Comparison of ENCODE assay signal across 14 cellular contexts in genomic region chr4:55078987-55079386, GRCh38. TPM values are rescaled to one million over a fixed set of nuclear protein-coding genes. Genes with fewer than 3 reads are reported as not detected.
DNase-seq lines count a peak whose midpoint lies in the region; ATAC-seq, FAIRE-seq and TF ChIP-seq lines count a peak whose summit lies in the region.
"Had no signal": no experiment of that assay in that cellular context is flagged by ENCODE, and none has a peak within 500 bp of the region (broad histone marks: within the 10 kb centered on the region; RNA-seq: fewer than 3 reads in every experiment).

No MANE protein-coding gene starts in this region.

- intact Hi-C loops in endothelial cell of umbilical vein (cut with micrococcal nuclease) (loop anchor here (1.0 to 5.0 kb wide), 7 partner anchors 10 to 468 kb away; partner anchors contain the start of gene CLOCK), lower leg skin (cut with DNase I; ENCODE audit: low total_unique reads) (no loop called here), uterus (cut with DNase I; ENCODE audit: low total_unique reads) (no loop called here)

- CTCF ChIA-PET in endothelial cell of umbilical vein (lab: Charles Lee): interaction anchor here (0.7 to 2.3 kb wide), 11 partner anchors 10 to 267 kb away, joined by 3 to 26 read pairs (median 4); partner anchors contain the start of gene SRD5A3

- dilution Hi-C loops in endothelial cell of umbilical vein (cut with MboI; ENCODE audit: extremely low pct_ligation_motif_present, low sequenced_read_pairs): no loop called here

- DNase-seq in MG63 (peak; percentile 86), endothelial cell of umbilical vein (ENCODE audit: low read depth, low spot score) (peak; percentile 92), lower leg skin (ENCODE audit: low spot score in 2 of 2) (peak; percentile 44 to 89), uterus (peak; percentile 54 to 62), type B pancreatic cell (ENCODE audit: extremely low spot score, unreplicated experiment) (no peak)
- DNase-seq: activated effector memory CD4-positive, alpha-beta T cell treated with Interleukin-2 at 50 U/mL for 16 hours; dorsolateral prefrontal cortex; NCI-H2029; PC-9; stimulated activated CD4-positive, alpha-beta T cell treated with anti-CD3 and anti-CD28 coated beads, Interleukin-4, amount 100 ng/mL, for 4 hours had no signal

- peak; percentile 79 for TF ChIP-seq POLR2A in endothelial cell of umbilical vein (IDR thresholded peaks at IDR 0.05; ENCODE audit: low read depth, low read length)
- TF ChIP-seq POLR2A in lower leg skin (IDR thresholded peaks at IDR 0.05): no peak
- peak in 1 of 2 donors; percentile 23 for TF ChIP-seq POLR2A in uterus (IDR thresholded peaks at IDR 0.05)

- no peaks in the 10 kb centered on the region for H3K36me3 Mint-ChIP-seq in type B pancreatic cell

- no peaks in the 10 kb centered on the region for H3K79me2 ChIP-seq in endothelial cell of umbilical vein (ENCODE audit: control insufficient read depth, insufficient read depth, low read length)

- no peaks in the 10 kb centered on the region for H3K27me3 ChIP-seq in MG63
- no peaks in the 10 kb centered on the region for H3K27me3 ChIP-seq in endothelial cell of umbilical vein (ENCODE audit: control insufficient read depth in 2 of 2, insufficient read depth in 2 of 2, low read length in 2 of 2)
- H3K27me3 ChIP-seq in uterus: no peaks in the 10 kb centered on the region
- H3K27me3 ChIP-seq: neutrophil had no signal

- no peak for TF ChIP-seq CTCF in endothelial cell of umbilical vein (IDR thresholded peaks at IDR 0.05; ENCODE audit: extremely low read depth in 1 of 2, insufficient read depth in 1 of 2, low read depth in 1 of 2, low read length in 2 of 2)
- no peak for TF ChIP-seq CTCF in lower leg skin (IDR thresholded peaks at IDR 0.05)
- TF ChIP-seq CTCF in uterus (IDR thresholded peaks at IDR 0.05): no peak
- no peak for TF ChIP-seq CTCF in type B pancreatic cell (conservative IDR thresholded peaks at IDR 0.05)

- peaks cover 48% of the 10 kb centered on the region for H3K4me1 ChIP-seq in endothelial cell of umbilical vein (ENCODE audit: control insufficient read depth, extremely low read depth, insufficient read depth, low read length)
- H3K4me1 ChIP-seq in uterus: no peaks in the 10 kb centered on the region

- H3K4me3 Mint-ChIP-seq in type B pancreatic cell: no peak overlapping the region

- no peak overlapping the region for H3K27ac Mint-ChIP-seq in type B pancreatic cell

- H3K9me1 ChIP-seq in endothelial cell of umbilical vein (replicated peaks; ENCODE audit: control insufficient read depth, extremely low read depth, insufficient read depth, low read length): no peaks in the 10 kb centered on the region

- POLR2A ChIA-PET in endothelial cell of umbilical vein (lab: Charles Lee): interaction anchor here (0.6 to 2.2 kb wide), 6 partner anchors 8 to 467 kb away, joined by 3 to 16 read pairs (median 3); partner anchors contain the start of gene CLOCK

- H3K4me3 ChIP-seq in MG63 (peak overlapping the region; percentile 26), endothelial cell of umbilical vein (replicated peaks in 1 of 3; ENCODE audit: insufficient read depth in 1 of 3, low read depth in 1 of 3, low read length in 3 of 3) (peak overlapping the region in 1 of 3 experiments; percentile 28), lower leg skin (ENCODE audit: low read depth, poor library complexity, severe bottlenecking) (no peak overlapping the region), uterus (no peak overlapping the region)
- H3K4me3 ChIP-seq: dorsolateral prefrontal cortex, PC-9 had no signal

- H3K4me1 Mint-ChIP-seq in type B pancreatic cell (ENCODE audit: unreplicated experiment): peaks cover 5% of the 10 kb centered on the region

- no peak for ATAC-seq in HG02759 (IDR thresholded peaks at IDR 0.05; ENCODE audit: unreplicated experiment)
- no peak for ATAC-seq in GM21528 (IDR thresholded peaks at IDR 0.05; ENCODE audit: low FRiP score, unreplicated experiment)

- H3K9me3 ChIP-seq in MG63 (no peaks in the 10 kb centered on the region), endothelial cell of umbilical vein (replicated peaks; ENCODE audit: control insufficient read depth, insufficient read depth, low read length) (no peaks in the 10 kb centered on the region), uterus (no peaks in the 10 kb centered on the region)
- H3K9me3 ChIP-seq: neutrophil had no signal

- peak overlapping the region; percentile 71 for H3K4me2 ChIP-seq in endothelial cell of umbilical vein (ENCODE audit: insufficient read depth, low read length)
- H3K4me2 ChIP-seq: PC-9 had no signal

- H3K27ac ChIP-seq in endothelial cell of umbilical vein (ENCODE audit: insufficient read depth, low read depth, low read length) (peak overlapping the region; percentile 99), uterus (peak overlapping the region; percentile 27 to 72)
- H3K27ac ChIP-seq: neutrophil, PC-9 had no signal

- peak overlapping the region; percentile 83 for H3K9ac ChIP-seq in endothelial cell of umbilical vein (replicated peaks; ENCODE audit: extremely low read depth, insufficient read depth, low read length)

- no TSS peak for BruUV-seq in endothelial cell of umbilical vein (replicated peaks; lab: Mats Ljungman, UMichigan)

- no peak overlapping the region for H2AFZ ChIP-seq in endothelial cell of umbilical vein (ENCODE audit: low read depth, low read length)
- H2AFZ ChIP-seq: PC-9 had no signal

- H3K36me3 ChIP-seq in MG63 (no peaks in the 10 kb centered on the region), endothelial cell of umbilical vein (ENCODE audit: control insufficient read depth in 2 of 2, extremely low read depth in 1 of 2, insufficient read depth in 2 of 2, low read length in 2 of 2) (peaks cover 13 to 24% of the 10 kb centered on the region in 2 experiments), uterus (no peaks in the 10 kb centered on the region)
- H3K36me3 ChIP-seq: neutrophil had no signal

- peaks cover 23% of the 10 kb centered on the region for H3K27me3 Mint-ChIP-seq in type B pancreatic cell

- FAIRE-seq in endothelial cell of umbilical vein (lab: Jason Lieb, UNC): peak; percentile 98
- FAIRE-seq: D721Med had no signal

- H4K20me1 ChIP-seq in endothelial cell of umbilical vein (replicated peaks; ENCODE audit: control insufficient read depth, extremely low read depth, insufficient read depth, low read length): no peaks in the 10 kb centered on the region

- no peaks in the 10 kb centered on the region for H3K9me3 Mint-ChIP-seq in type B pancreatic cell

- 54 to 55% methylated on average over 8 of the region's 8 CpGs for WGBS in lower leg skin, 2 donors

TF ChIP-seq in endothelial cell of umbilical vein, 7 proteins besides CTCF, POLR2A, EP300 and RAD21:
- TF ChIP-seq POLR2AphosphoS5 (IDR thresholded peaks at IDR 0.05; ENCODE audit: insufficient read depth, low read depth, low read length) (peak; percentile 81), GATA2 (IDR thresholded peaks at IDR 0.05; ENCODE audit: insufficient read depth, insufficient read length, low read depth, low read length) (no peak), JUN (IDR thresholded peaks at IDR 0.05; ENCODE audit: borderline replicate concordance, insufficient read depth, insufficient read length, low read depth) (peak; percentile 61), FOS (IDR thresholded peaks at IDR 0.05; ENCODE audit: borderline replicate concordance, insufficient read depth, low read length) (peak; percentile 88)

RNA-seq across cellular contexts. Expression of gene KDR, which starts 46.4 kb away (rescaled TPM):
- not detected in 2 replicates for total RNA-seq in MG63 (2014; rRNA removed; shearing (Covaris generic); ENCODE audit: low replicate concordance)
- total RNA-seq in endothelial cell of umbilical vein: 139 and 145 TPM in 2 replicates
- polyA plus RNA-seq in endothelial cell of umbilical vein: 65.8 and 80.5 TPM in 2 replicates
- 64.9 TPM in 2 replicates for polyA plus RNA-seq in endothelial cell of umbilical vein (2011; cell fraction: cytosol; rRNA removed)
- polyA plus RNA-seq in endothelial cell of umbilical vein (2011; cell fraction: nucleus; rRNA removed): 157 and 176 TPM in 2 replicates
- 59.2 and 89.6 TPM in 2 replicates for polyA plus RNA-seq in endothelial cell of umbilical vein (2012)
- polyA minus RNA-seq in endothelial cell of umbilical vein: 280 and 307 TPM in 2 replicates
- not detected for polyA minus RNA-seq in endothelial cell of umbilical vein (2011; cell fraction: cytosol; rRNA and poly(A)+ RNA removed)
- polyA minus RNA-seq in endothelial cell of umbilical vein (2011; cell fraction: nucleus; rRNA and poly(A)+ RNA removed): 133 and 202 TPM in 2 replicates
- total RNA-seq in lower leg skin: 10 to 100 TPM in 2 of 4 donors, 1 to 10 TPM in 2; 4.3 to 13.9 (median 8.7) TPM
- 100 to 1,000 TPM; 101 to 218 (median 117) TPM for total RNA-seq in uterus
- 5.7 and 5.9 TPM in 2 replicates for total RNA-seq in type B pancreatic cell (ENCODE audit: low replicate concordance)
